21 cellular contexts compared by ENCODE assay signal in genomic region chr11:65696802-65697552, GRCh38. TPM values are rescaled to one million over a fixed set of nuclear protein-coding genes. Genes with fewer than 3 reads are reported as not detected.
DNase-seq lines count a peak whose midpoint lies in the region; ATAC-seq, FAIRE-seq and TF ChIP-seq lines count a peak whose summit lies in the region.
"Had no signal": no experiment of that assay in that cellular context is flagged by ENCODE, and none has a peak within 500 bp of the region (broad histone marks: within the 10 kb centered on the region; RNA-seq: fewer than 3 reads in every experiment).

No MANE protein-coding gene starts in this region.

- TF ChIP-seq POLR2A in HepG2 (IDR thresholded peaks at IDR 0.05; ENCODE audit: insufficient read depth in 1 of 2, low read depth in 2 of 2, low read length in 2 of 2) (no peak), right lobe of liver (IDR thresholded peaks at IDR 0.05) (no peak)

- H2AFZ ChIP-seq in HepG2 (ENCODE audit: low read length) (no peak overlapping the region), neural progenitor cell (replicated peaks) (no peak overlapping the region)

- ATAC-seq in HepG2 (no peak), right lobe of liver (no peak)

- WGBS in HepG2 (ENCODE audit: low lambda C conversion rate) = 44% methylated on average over 4 of the region's 5 CpGs
- WGBS in right lobe of liver (ENCODE audit: insufficient coverage, low coverage, low lambda C conversion rate, missing lambda C conversion rate) = 69% methylated on average over 2 of the region's 5 CpGs
- WGBS in endodermal cell (ENCODE audit: insufficient coverage in 1 of 2, insufficient read length in 1 of 2), 2 experiments = 86 to 93% methylated on average over 4 to 5 of the region's 5 CpGs

- BruUV-seq in HepG2 (replicated peaks; lab: Mats Ljungman, UMichigan) = no TSS peak

- H4K20me1 ChIP-seq in HepG2 (ENCODE audit: insufficient read depth, low read length) = no peaks in the 10 kb centered on the region
- H4K20me1 ChIP-seq in neural progenitor cell (ENCODE audit: low read depth) = no peaks in the 10 kb centered on the region
- H4K20me1 ChIP-seq: BLaER1 had no signal

- H3K27me3 ChIP-seq in HepG2 (ENCODE audit: control insufficient read depth in 1 of 2, insufficient read depth in 2 of 2, low read length in 2 of 2) (peaks cover 2 to 35% of the 10 kb centered on the region in 2 experiments), right lobe of liver (no peaks in the 10 kb centered on the region), neural progenitor cell (peaks cover 8% of the 10 kb centered on the region), endodermal cell (ENCODE audit: control insufficient read depth, insufficient read depth, low read length, poor library complexity, severe bottlenecking) (peaks cover 5% of the 10 kb centered on the region)
- H3K27me3 ChIP-seq: BLaER1 had no signal

- no peak for TF ChIP-seq EP300 in HepG2 (IDR thresholded peaks at IDR 0.05; ENCODE audit: low read depth in 2 of 2, low read length in 2 of 2)
- TF ChIP-seq EP300 in HepG2 (CRISPR knock-in tag; IDR thresholded peaks at IDR 0.05; ENCODE audit: borderline replicate concordance) = no peak

- intact Hi-C loops in HepG2 (cut with micrococcal nuclease; ENCODE audit: unreplicated experiment) = no loop called here
- intact Hi-C loops in right lobe of liver (cut with DNase I) = no loop called here

- H3K9me3 ChIP-seq in HepG2 (ENCODE audit: low read length) (no peaks in the 10 kb centered on the region), right lobe of liver (no peaks in the 10 kb centered on the region), neural progenitor cell (ENCODE audit: low read depth) (no peaks in the 10 kb centered on the region), endodermal cell (ENCODE audit: control insufficient read depth, low read length) (peaks cover 7% of the 10 kb centered on the region)

- H3K36me3 ChIP-seq in HepG2 (replicated peaks in 1 of 2; ENCODE audit: control insufficient read depth in 1 of 2, insufficient read depth in 2 of 2, low read length in 2 of 2) = no peaks in the 10 kb centered on the region
- H3K36me3 ChIP-seq in right lobe of liver = no peaks in the 10 kb centered on the region
- no peaks in the 10 kb centered on the region for H3K36me3 ChIP-seq in neural progenitor cell
- H3K36me3 ChIP-seq in endodermal cell (ENCODE audit: control insufficient read depth, insufficient read depth, low read length) = no peaks in the 10 kb centered on the region
- H3K36me3 ChIP-seq: BLaER1 had no signal

- peaks cover 15% of the 10 kb centered on the region for H3K27me3 Mint-ChIP-seq in neural progenitor cell (ENCODE audit: insufficient read depth, low read depth)
- H3K27me3 Mint-ChIP-seq in endodermal cell (ENCODE audit: insufficient read depth) = peaks cover 27% of the 10 kb centered on the region

- FAIRE-seq in HepG2 (lab: Jason Lieb, UNC) = no peak
- FAIRE-seq: GM12892, GM18507, HTR-8/SVneo had no signal

- H3K9me3 Mint-ChIP-seq in neural progenitor cell (peaks cover 7% of the 10 kb centered on the region), endodermal cell (peaks cover 16% of the 10 kb centered on the region)
- H3K9me3 Mint-ChIP-seq: CD4-positive, alpha-beta memory T cell; HFFc6 had no signal

- no peak overlapping the region for H3K4me2 ChIP-seq in HepG2 (ENCODE audit: low read depth, low read length)
- no peak overlapping the region for H3K4me2 ChIP-seq in neural progenitor cell

- H3K36me3 Mint-ChIP-seq in neural progenitor cell (no peaks in the 10 kb centered on the region), endodermal cell (ENCODE audit: low read depth) (no peaks in the 10 kb centered on the region)
- H3K36me3 Mint-ChIP-seq: CD14-positive monocyte; CD4-positive, alpha-beta memory T cell had no signal

- TF ChIP-seq RAD21 in HepG2 (CRISPR knock-in tag; IDR thresholded peaks at IDR 0.05) = no peak

- H3K4me1 ChIP-seq in HepG2 (ENCODE audit: insufficient read depth, low read length) = peaks cover 15% of the 10 kb centered on the region
- peaks cover 0 to 10% (median 0%) of the 10 kb centered on the region in 4 donors for H3K4me1 ChIP-seq in right lobe of liver
- no peaks in the 10 kb centered on the region for H3K4me1 ChIP-seq in neural progenitor cell
- H3K4me1 ChIP-seq in endodermal cell (ENCODE audit: control insufficient read depth, insufficient read depth, low read length) = peaks cover 7% of the 10 kb centered on the region

- H3K4me3 ChIP-seq in HepG2 (replicated peaks in 1 of 3; ENCODE audit: insufficient read depth in 1 of 3, low read depth in 2 of 3, low read length in 3 of 3) (no peak overlapping the region), right lobe of liver (no peak overlapping the region), neural progenitor cell (no peak overlapping the region), endodermal cell (ENCODE audit: low read length) (no peak overlapping the region)
- H3K4me3 ChIP-seq: BLaER1 had no signal

- no peak for DNase-seq in HepG2 (ENCODE audit: low spot score)
- DNase-seq in right lobe of liver = no peak
- no peak for DNase-seq in neural progenitor cell (ENCODE audit: low spot score)
- no peak for DNase-seq in NK-92 (lab: John Stamatoyannopoulos, UW; ENCODE audit: unreplicated experiment)
- no peak for DNase-seq in RWPE1 (ENCODE audit: low spot score)
- no peak for DNase-seq in anterior cingulate cortex (lab: John Stamatoyannopoulos, UW)
- DNase-seq in endodermal cell = no peak
- DNase-seq: 8988T; CD4-positive, alpha-beta memory T cell; DMS153; DMS79; GDM1; GOT3; H7; HFFc6 had no signal

- H3K27ac Mint-ChIP-seq in neural progenitor cell (no peak overlapping the region), endodermal cell (no peak overlapping the region)
- H3K27ac Mint-ChIP-seq: CD14-positive monocyte, HFFc6 had no signal

- H3K4me3 Mint-ChIP-seq in neural progenitor cell = peak overlapping the region; percentile 18
- H3K4me3 Mint-ChIP-seq in endodermal cell = no peak overlapping the region
- H3K4me3 Mint-ChIP-seq: CD14-positive monocyte; CD4-positive, alpha-beta memory T cell; HFFc6 had no signal

- H3K27ac ChIP-seq in HepG2 (ENCODE audit: extremely low read length, insufficient read depth, low read length) (no peak overlapping the region), right lobe of liver (no peak overlapping the region), cingulate gyrus (ENCODE audit: low read depth, low read length) (peak overlapping the region; percentile 96), neural progenitor cell (no peak overlapping the region), RWPE1 (no peak overlapping the region), endodermal cell (ENCODE audit: low read depth, low read length) (no peak overlapping the region)
- H3K27ac ChIP-seq: BLaER1 had no signal

- H3K4me1 Mint-ChIP-seq in neural progenitor cell (peaks cover 5% of the 10 kb centered on the region), endodermal cell (peaks cover 13% of the 10 kb centered on the region)
- H3K4me1 Mint-ChIP-seq: CD4-positive, alpha-beta memory T cell had no signal

- CTCF ChIA-PET in HepG2 (lab: Yijun Ruan, JAX; ENCODE audit: low intra/inter-chr PET ratio, low total read pairs) = no interaction called here
- CTCF ChIA-PET in RWPE1 (lab: Yijun Ruan, JAX) = interaction anchor here (0.6 to 1.1 kb wide), 2 partner anchors 9 to 123 kb away, joined by 3 to 5 read pairs; no protein-coding TSS in a partner anchor

- peaks cover 4% of the 10 kb centered on the region for H3F3A ChIP-seq in neural progenitor cell (ENCODE audit: low read depth)

- TF ChIP-seq CTCF in HepG2 (CRISPR knock-in tag; IDR thresholded peaks at IDR 0.05) (no peak), right lobe of liver (IDR thresholded peaks at IDR 0.05) (no peak), neural progenitor cell (IDR thresholded peaks at IDR 0.05) (no peak), RWPE1 (conservative IDR thresholded peaks at IDR 0.05; ENCODE audit: low read depth) (no peak), endodermal cell (conservative IDR thresholded peaks at IDR 0.05) (no peak)

- no peak overlapping the region for H3K9ac ChIP-seq in HepG2 (ENCODE audit: insufficient read depth, low read depth, low read length)
- H3K9ac ChIP-seq in neural progenitor cell = no peak overlapping the region
- H3K9ac ChIP-seq in endodermal cell (ENCODE audit: extremely low read depth, low read length, poor library complexity, severe bottlenecking) = no peak overlapping the region
- H3K9ac ChIP-seq: BLaER1 had no signal

- POLR2A ChIA-PET in HepG2 (lab: Yijun Ruan, JAX) = no interaction called here
- POLR2A ChIA-PET in RWPE1 (lab: Yijun Ruan, JAX; ENCODE audit: low non-redundant PET) = no interaction called here

- in situ Hi-C loops in HepG2 (cut with HindIII; ENCODE audit: extremely low pct_ligation_motif_present, low pct_unique_long_range_greater_than_20kb) = no loop called here

- H3K79me2 ChIP-seq in HepG2 (ENCODE audit: insufficient read depth, low read length) (no peaks in the 10 kb centered on the region), neural progenitor cell (ENCODE audit: low read depth) (no peaks in the 10 kb centered on the region)

RNA-seq across cellular contexts. Expression of gene KAT5, which starts 15.1 kb away (rescaled TPM):
- total RNA-seq in HepG2 (2016; rRNA removed; fragmentation: Illumina TruSeq; extraction: Trizol) (45.4 and 48.3 TPM in 2 replicates), right lobe of liver (10 to 100 TPM; 17.8 to 30.4 (median 24.0) TPM), neural progenitor cell (ENCODE audit: low replicate concordance) (21.0 and 41.7 TPM in 2 replicates), endodermal cell (10 to 100 TPM; 48.5 to 48.8 TPM)
- 8.5 and 8.6 TPM in 2 replicates for total RNA-seq in HepG2 (2016; cell fraction: cytosol; rRNA removed; fragmentation: Illumina TruSeq; extraction: Trizol; ENCODE audit: low read depth)
- 45.1 and 48.4 TPM in 2 replicates for total RNA-seq in HepG2 (2016; cell fraction: insoluble cytoplasmic fraction; rRNA removed; fragmentation: Illumina TruSeq; extraction: Trizol)
- 17.0 and 19.2 TPM in 2 replicates for total RNA-seq in HepG2 (2016; cell fraction: membrane; rRNA removed; fragmentation: Illumina TruSeq; extraction: Trizol)
- total RNA-seq in HepG2 (2016; cell fraction: nucleus; rRNA removed; fragmentation: Illumina TruSeq; extraction: Trizol) = 28.1 and 30.8 TPM in 2 replicates
- polyA plus RNA-seq in HepG2 (2011; rRNA removed) = 34.4 and 35.2 TPM in 2 replicates
- polyA plus RNA-seq in HepG2 (2011; cell fraction: cytosol; rRNA removed) = 21.9 and 28.4 TPM in 2 replicates
- polyA plus RNA-seq in HepG2 (2011; cell fraction: nucleus; rRNA removed) = 53.3 and 53.6 TPM in 2 replicates
- polyA plus RNA-seq in HepG2 (2012) = 19.9 and 22.4 TPM in 2 replicates
- 5.2 and 5.8 TPM in 2 replicates for polyA plus RNA-seq in HepG2 (2016; cell fraction: cytosol; fragmentation: Illumina TruSeq; extraction: Trizol; ENCODE audit: low read depth)
- 41.7 and 50.6 TPM in 2 replicates for polyA plus RNA-seq in HepG2 (2016; cell fraction: insoluble cytoplasmic fraction; fragmentation: Illumina TruSeq; extraction: Trizol; ENCODE audit: low read depth)
- polyA plus RNA-seq in HepG2 (2016; cell fraction: membrane; fragmentation: Illumina TruSeq; extraction: Trizol; ENCODE audit: low read depth) = 9.1 and 12.0 TPM in 2 replicates
- polyA plus RNA-seq in HepG2 (2016; cell fraction: nucleus; fragmentation: Illumina TruSeq; extraction: Trizol; ENCODE audit: insufficient read depth, low read depth) = 60.8 and 65.4 TPM in 2 replicates
- polyA minus RNA-seq in HepG2 (2011; rRNA and poly(A)+ RNA removed; ENCODE audit: low replicate concordance) = 78.3 and 126 TPM in 2 replicates
- polyA minus RNA-seq in HepG2 (2011; cell fraction: cytosol; rRNA and poly(A)+ RNA removed) = 15.4 and 16.3 TPM in 2 replicates
- polyA minus RNA-seq in HepG2 (2011; cell fraction: nucleus; rRNA and poly(A)+ RNA removed) = 39.5 and 44.1 TPM in 2 replicates
- 50.5 TPM for polyA plus RNA-seq in endodermal cell (2013, experiment 1 of 2)
- polyA plus RNA-seq in endodermal cell (2013, experiment 2 of 2) = 47.3 TPM

RNA-seq across cellular contexts. Expression of gene RNASEH2C, which starts 23.6 kb away (rescaled TPM):
- total RNA-seq in HepG2 (2016; rRNA removed; fragmentation: Illumina TruSeq; extraction: Trizol) (50.9 and 65.1 TPM in 2 replicates), right lobe of liver (10 to 100 TPM; 16.8 to 39.1 (median 26.1) TPM), neural progenitor cell (ENCODE audit: low replicate concordance) (23.4 and 53.3 TPM in 2 replicates), endodermal cell (10 to 100 TPM; 41.6 to 47.9 TPM)
- 57.6 and 60.3 TPM in 2 replicates for total RNA-seq in HepG2 (2016; cell fraction: cytosol; rRNA removed; fragmentation: Illumina TruSeq; extraction: Trizol; ENCODE audit: low read depth)
- 55.2 and 76.7 TPM in 2 replicates for total RNA-seq in HepG2 (2016; cell fraction: insoluble cytoplasmic fraction; rRNA removed; fragmentation: Illumina TruSeq; extraction: Trizol)
- 36.0 and 40.9 TPM in 2 replicates for total RNA-seq in HepG2 (2016; cell fraction: membrane; rRNA removed; fragmentation: Illumina TruSeq; extraction: Trizol)
- 18.2 and 19.2 TPM in 2 replicates for total RNA-seq in HepG2 (2016; cell fraction: nucleus; rRNA removed; fragmentation: Illumina TruSeq; extraction: Trizol)
- polyA plus RNA-seq in HepG2 (2011; rRNA removed) = 24.6 and 27.4 TPM in 2 replicates
- 34.9 and 55.1 TPM in 2 replicates for polyA plus RNA-seq in HepG2 (2011; cell fraction: cytosol; rRNA removed)
- polyA plus RNA-seq in HepG2 (2011; cell fraction: nucleus; rRNA removed) = 41.5 and 44.0 TPM in 2 replicates
- polyA plus RNA-seq in HepG2 (2012) = 16.9 and 19.3 TPM in 2 replicates
- 53.8 and 60.7 TPM in 2 replicates for polyA plus RNA-seq in HepG2 (2016; cell fraction: cytosol; fragmentation: Illumina TruSeq; extraction: Trizol; ENCODE audit: low read depth)
- 53.3 and 62.7 TPM in 2 replicates for polyA plus RNA-seq in HepG2 (2016; cell fraction: insoluble cytoplasmic fraction; fragmentation: Illumina TruSeq; extraction: Trizol; ENCODE audit: low read depth)
- 27.7 and 34.7 TPM in 2 replicates for polyA plus RNA-seq in HepG2 (2016; cell fraction: membrane; fragmentation: Illumina TruSeq; extraction: Trizol; ENCODE audit: low read depth)
- polyA plus RNA-seq in HepG2 (2016; cell fraction: nucleus; fragmentation: Illumina TruSeq; extraction: Trizol; ENCODE audit: insufficient read depth, low read depth) = 35.1 and 36.6 TPM in 2 replicates
- polyA minus RNA-seq in HepG2 (2011; rRNA and poly(A)+ RNA removed; ENCODE audit: low replicate concordance) = 9.1 and 31.0 TPM in 2 replicates
- 11.3 and 11.4 TPM in 2 replicates for polyA minus RNA-seq in HepG2 (2011; cell fraction: cytosol; rRNA and poly(A)+ RNA removed)
- 12.7 and 15.0 TPM in 2 replicates for polyA minus RNA-seq in HepG2 (2011; cell fraction: nucleus; rRNA and poly(A)+ RNA removed)
- polyA plus RNA-seq in endodermal cell (2013, experiment 1 of 2) = 25.8 TPM
- 21.7 TPM for polyA plus RNA-seq in endodermal cell (2013, experiment 2 of 2)

RNA-seq across cellular contexts. Expression of gene RELA, which starts 34.3 kb away (rescaled TPM):
- 18.7 and 21.4 TPM in 2 replicates for total RNA-seq in HepG2 (2016; rRNA removed; fragmentation: Illumina TruSeq; extraction: Trizol)
- 13.2 and 15.2 TPM in 2 replicates for total RNA-seq in HepG2 (2016; cell fraction: cytosol; rRNA removed; fragmentation: Illumina TruSeq; extraction: Trizol; ENCODE audit: low read depth)
- total RNA-seq in HepG2 (2016; cell fraction: insoluble cytoplasmic fraction; rRNA removed; fragmentation: Illumina TruSeq; extraction: Trizol) = 18.1 and 22.6 TPM in 2 replicates
- total RNA-seq in HepG2 (2016; cell fraction: membrane; rRNA removed; fragmentation: Illumina TruSeq; extraction: Trizol) = 29.5 and 31.1 TPM in 2 replicates
- 22.2 and 24.4 TPM in 2 replicates for total RNA-seq in HepG2 (2016; cell fraction: nucleus; rRNA removed; fragmentation: Illumina TruSeq; extraction: Trizol)
- 40.5 and 51.0 TPM in 2 replicates for polyA plus RNA-seq in HepG2 (2011; rRNA removed)
- polyA plus RNA-seq in HepG2 (2011; cell fraction: cytosol; rRNA removed) = 17.1 and 18.5 TPM in 2 replicates
- polyA plus RNA-seq in HepG2 (2011; cell fraction: nucleus; rRNA removed) = 130 and 135 TPM in 2 replicates
- 35.3 and 47.6 TPM in 2 replicates for polyA plus RNA-seq in HepG2 (2012)
- 18.5 and 18.9 TPM in 2 replicates for polyA plus RNA-seq in HepG2 (2016; cell fraction: cytosol; fragmentation: Illumina TruSeq; extraction: Trizol; ENCODE audit: low read depth)
- 29.6 and 39.8 TPM in 2 replicates for polyA plus RNA-seq in HepG2 (2016; cell fraction: insoluble cytoplasmic fraction; fragmentation: Illumina TruSeq; extraction: Trizol; ENCODE audit: low read depth)
- polyA plus RNA-seq in HepG2 (2016; cell fraction: membrane; fragmentation: Illumina TruSeq; extraction: Trizol; ENCODE audit: low read depth) = 31.6 and 34.3 TPM in 2 replicates
- 67.4 and 71.3 TPM in 2 replicates for polyA plus RNA-seq in HepG2 (2016; cell fraction: nucleus; fragmentation: Illumina TruSeq; extraction: Trizol; ENCODE audit: insufficient read depth, low read depth)
- polyA minus RNA-seq in HepG2 (2011; rRNA and poly(A)+ RNA removed; ENCODE audit: low replicate concordance) = 44.8 and 56.8 TPM in 2 replicates
- 19.2 and 21.1 TPM in 2 replicates for polyA minus RNA-seq in HepG2 (2011; cell fraction: cytosol; rRNA and poly(A)+ RNA removed)
- polyA minus RNA-seq in HepG2 (2011; cell fraction: nucleus; rRNA and poly(A)+ RNA removed) = 31.7 and 34.9 TPM in 2 replicates
- total RNA-seq in right lobe of liver = 10 to 100 TPM; 27.8 to 51.1 (median 41.9) TPM
- total RNA-seq in neural progenitor cell (ENCODE audit: low replicate concordance) = 11.0 and 14.7 TPM in 2 replicates
- total RNA-seq in endodermal cell = 10 to 100 TPM; 40.2 to 41.1 TPM
- 50.0 TPM for polyA plus RNA-seq in endodermal cell (2013, experiment 1 of 2)
- 41.7 TPM for polyA plus RNA-seq in endodermal cell (2013, experiment 2 of 2)

RNA-seq across cellular contexts. Expression of gene SIPA1, which starts 59.1 kb away (rescaled TPM):
- total RNA-seq in HepG2 (2016; rRNA removed; fragmentation: Illumina TruSeq; extraction: Trizol) (5.4 and 5.8 TPM in 2 replicates), right lobe of liver (10 to 100 TPM; 21.1 to 34.1 (median 25.3) TPM), neural progenitor cell (ENCODE audit: low replicate concordance) (4.7 and 16.4 TPM in 2 replicates), endodermal cell (10 to 100 TPM; 39.9 to 46.8 TPM)
- total RNA-seq in HepG2 (2016; cell fraction: cytosol; rRNA removed; fragmentation: Illumina TruSeq; extraction: Trizol; ENCODE audit: low read depth) = 2.4 and 2.5 TPM in 2 replicates
- total RNA-seq in HepG2 (2016; cell fraction: insoluble cytoplasmic fraction; rRNA removed; fragmentation: Illumina TruSeq; extraction: Trizol) = 5.0 and 7.9 TPM in 2 replicates
- 5.1 and 6.5 TPM in 2 replicates for total RNA-seq in HepG2 (2016; cell fraction: membrane; rRNA removed; fragmentation: Illumina TruSeq; extraction: Trizol)
- total RNA-seq in HepG2 (2016; cell fraction: nucleus; rRNA removed; fragmentation: Illumina TruSeq; extraction: Trizol) = 4.5 and 6.8 TPM in 2 replicates
- polyA plus RNA-seq in HepG2 (2011; rRNA removed) = 7.7 and 9.1 TPM in 2 replicates
- 4.1 and 8.2 TPM in 2 replicates for polyA plus RNA-seq in HepG2 (2011; cell fraction: cytosol; rRNA removed)
- 29.6 and 37.0 TPM in 2 replicates for polyA plus RNA-seq in HepG2 (2011; cell fraction: nucleus; rRNA removed)
- polyA plus RNA-seq in HepG2 (2012) = 4.6 and 5.8 TPM in 2 replicates
- 2.6 and 2.8 TPM in 2 replicates for polyA plus RNA-seq in HepG2 (2016; cell fraction: cytosol; fragmentation: Illumina TruSeq; extraction: Trizol; ENCODE audit: low read depth)
- 4.1 and 5.0 TPM in 2 replicates for polyA plus RNA-seq in HepG2 (2016; cell fraction: insoluble cytoplasmic fraction; fragmentation: Illumina TruSeq; extraction: Trizol; ENCODE audit: low read depth)
- polyA plus RNA-seq in HepG2 (2016; cell fraction: membrane; fragmentation: Illumina TruSeq; extraction: Trizol; ENCODE audit: low read depth) = 4.4 and 5.1 TPM in 2 replicates
- 10.2 and 11.1 TPM in 2 replicates for polyA plus RNA-seq in HepG2 (2016; cell fraction: nucleus; fragmentation: Illumina TruSeq; extraction: Trizol; ENCODE audit: insufficient read depth, low read depth)
- polyA minus RNA-seq in HepG2 (2011; rRNA and poly(A)+ RNA removed; ENCODE audit: low replicate concordance) = 33.6 and 36.0 TPM in 2 replicates
- polyA minus RNA-seq in HepG2 (2011; cell fraction: cytosol; rRNA and poly(A)+ RNA removed) = 9.0 and 11.6 TPM in 2 replicates
- polyA minus RNA-seq in HepG2 (2011; cell fraction: nucleus; rRNA and poly(A)+ RNA removed) = 6.8 and 10.8 TPM in 2 replicates
- polyA plus RNA-seq in endodermal cell (2013, experiment 1 of 2) = 22.0 TPM
- polyA plus RNA-seq in endodermal cell (2013, experiment 2 of 2) = 18.3 TPM
